ENCODE assay signal across 8 cellular contexts in the genomic region with DNA sequence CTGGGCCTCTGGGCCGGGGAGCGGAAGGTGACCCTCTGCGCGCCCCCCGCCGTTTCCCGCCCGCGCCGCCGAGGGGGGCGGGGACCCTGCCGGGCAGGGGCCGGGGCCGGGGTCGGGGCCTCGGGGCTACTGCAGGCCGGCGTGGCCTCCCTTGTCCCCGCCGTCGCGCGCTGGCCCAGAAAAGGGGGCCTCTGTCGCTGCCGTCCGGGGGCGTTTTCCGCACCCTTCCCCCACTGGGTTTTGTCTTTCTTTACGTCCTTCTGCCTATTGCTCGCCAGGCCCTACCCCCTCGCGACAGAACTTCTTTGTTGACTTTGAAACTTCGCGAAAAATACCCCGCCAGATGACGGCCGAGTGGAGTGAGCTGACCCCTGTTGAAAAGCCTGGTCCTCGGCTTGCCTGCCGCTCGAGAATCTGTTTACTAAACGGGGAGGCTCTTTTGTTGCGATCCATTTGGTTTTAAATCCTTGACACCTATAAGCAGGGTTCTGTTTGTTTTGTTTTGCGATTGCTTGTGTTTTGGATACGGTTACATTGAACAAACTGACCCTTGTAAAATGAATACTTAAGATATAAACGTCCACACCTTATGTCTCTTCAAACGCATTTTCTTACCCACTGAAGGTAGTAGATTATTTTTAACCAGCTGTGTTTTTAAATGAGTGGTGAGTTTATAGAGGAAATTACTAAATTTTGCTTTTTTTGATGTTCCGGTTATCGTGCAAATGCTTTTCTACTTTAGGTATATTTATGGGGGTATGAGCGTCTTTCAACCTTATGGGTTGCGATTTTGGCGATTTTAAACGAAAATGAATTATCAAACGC. TPM values are rescaled to one million over a fixed set of nuclear protein-coding genes. Genes with fewer than 3 reads are reported as not detected.
DNase-seq lines count a peak whose midpoint lies in the region; ATAC-seq and TF ChIP-seq lines count a peak whose summit lies in the region.

No MANE protein-coding gene starts in this region.

- in situ Hi-C loops in ACHN (cut with HindIII; ENCODE audit: low pct_ligation_motif_present, low pct_unique_long_range_greater_than_20kb, low sequenced_read_pairs) = no loop called here

- peak overlapping the region; percentile 78 for H3K9ac ChIP-seq in OCI-LY3 (ENCODE audit: low read length)

- TF ChIP-seq CTCF in OCI-LY3 (IDR thresholded peaks at IDR 0.05; ENCODE audit: low read depth, low read length) (no peak), gastroesophageal sphincter (IDR thresholded peaks at IDR 0.05) (peak in 1 of 4 experiments; percentile 9), ovary (IDR thresholded peaks at IDR 0.05) (no peak)

- ATAC-seq in GM18868 (IDR thresholded peaks at IDR 0.05; ENCODE audit: unreplicated experiment) (peak; percentile 12), HG03139 (IDR thresholded peaks at IDR 0.05; ENCODE audit: unreplicated experiment) (peak; percentile 8), gastroesophageal sphincter (peak; percentile 4)

- peaks cover 35% of the 10 kb centered on the region for H3K4me1 ChIP-seq in OCI-LY3 (ENCODE audit: low read length)
- peaks cover 0 to 58% (median 9%) of the 10 kb centered on the region in 3 donors for H3K4me1 ChIP-seq in gastroesophageal sphincter
- H3K4me1 ChIP-seq in ovary (ENCODE audit: insufficient read depth) = peaks cover 8% of the 10 kb centered on the region

- H3K36me3 ChIP-seq in OCI-LY3 (replicated peaks; ENCODE audit: low read depth, low read length) (peaks cover 4% of the 10 kb centered on the region), gastroesophageal sphincter (no peaks in the 10 kb centered on the region), ovary (no peaks in the 10 kb centered on the region)

- H4K20me1 ChIP-seq in OCI-LY3 (ENCODE audit: insufficient read depth, low read length) = peaks cover 38% of the 10 kb centered on the region

- no peak overlapping the region for H2AFZ ChIP-seq in OCI-LY3 (ENCODE audit: low read depth, low read length)

- TF ChIP-seq POLR2A in gastroesophageal sphincter (IDR thresholded peaks at IDR 0.05) = no peak
- TF ChIP-seq POLR2A in ovary (IDR thresholded peaks at IDR 0.05) = no peak

- WGBS in gastroesophageal sphincter (ENCODE audit: low coverage in 1 of 2), 2 donors = 3 to 4% methylated on average over 16 to 25 of the region's 54 CpGs
- 1% methylated on average over 38 to 54 of the region's 54 CpGs for WGBS in ovary, 3 donors

- peak overlapping the region; percentile 87 for H3K4me2 ChIP-seq in OCI-LY3 (ENCODE audit: low read length)

- H3K27ac ChIP-seq in OCI-LY3 (ENCODE audit: low read length) = peak overlapping the region; percentile 94
- peak overlapping the region; percentile 95 to 97 (median 96) for H3K27ac ChIP-seq in gastroesophageal sphincter
- peak overlapping the region; percentile 90 to 93 for H3K27ac ChIP-seq in ovary

- H3K4me3 ChIP-seq in OCI-LY3 (ENCODE audit: low read length) (peak overlapping the region; percentile 99), gastroesophageal sphincter (peak overlapping the region; percentile 78 to 92), ovary (peak overlapping the region; percentile 57)

- H3K27me3 ChIP-seq in OCI-LY3 (ENCODE audit: low read depth, low read length) (no peaks in the 10 kb centered on the region), gastroesophageal sphincter (no peaks in the 10 kb centered on the region), ovary (no peaks in the 10 kb centered on the region)

- peaks cover 61% of the 10 kb centered on the region for H3K79me2 ChIP-seq in OCI-LY3 (ENCODE audit: low read length)

- TF ChIP-seq EP300 in gastroesophageal sphincter (IDR thresholded peaks at IDR 0.05) = no peak
- no peak for TF ChIP-seq EP300 in ovary (IDR thresholded peaks at IDR 0.05)

- intact Hi-C loops in ovary (cut with DNase I) = no loop called here

- DNase-seq in ACHN (peak; percentile 43), ovary (peak; percentile 29 to 66 (median 59)), globus pallidus (ENCODE audit: low spot score) (no peak)
- peak; percentile 42 for DNase-seq in activated T-helper 9 cell treated with anti-CD3 and anti-CD28 coated beads, Interleukin-2, amount 50 U/mL, for 16 hours (ENCODE audit: low read depth)

- H3K9me3 ChIP-seq in OCI-LY3 (ENCODE audit: insufficient read depth, low read length) = no peaks in the 10 kb centered on the region
- H3K9me3 ChIP-seq in gastroesophageal sphincter = no peaks in the 10 kb centered on the region
- H3K9me3 ChIP-seq in ovary = no peaks in the 10 kb centered on the region

RNA-seq across cellular contexts. Expression of gene MARCHF6, which starts 0.8 kb away (rescaled TPM):
- total RNA-seq in gastroesophageal sphincter = 100 to 1,000 TPM in 2 of 4 donors, 10 to 100 TPM in 2; 69.9 to 106 (median 93.9) TPM
- 100 to 1,000 TPM in 6 of 7 donors, 10 to 100 TPM in 1; 97.9 to 225 (median 182) TPM for total RNA-seq in ovary
- polyA plus RNA-seq in ovary = 10 to 100 TPM; 59.0 to 75.4 TPM

RNA-seq across cellular contexts. Expression of gene CMBL, which starts 46.6 kb away (rescaled TPM):
- total RNA-seq in gastroesophageal sphincter (1 to 10 TPM; 2.2 to 7.7 (median 4.4) TPM), ovary (10 to 100 TPM in 5 of 7 donors, 1 to 10 TPM in 2; 7.3 to 56.9 (median 43.2) TPM)
- polyA plus RNA-seq in ovary = 10 to 100 TPM; 33.0 to 69.0 TPM
